In genomic region chr1:151050051-151050688, GRCh38 we compare ENCODE assay signal across 14 cellular contexts. TPM values are rescaled to one million over a fixed set of nuclear protein-coding genes. Genes with fewer than 3 reads are reported as not detected.
DNase-seq lines count a peak whose midpoint lies in the region; ATAC-seq and TF ChIP-seq lines count a peak whose summit lies in the region.
"Had no signal": no experiment of that assay in that cellular context is flagged by ENCODE, and none has a peak within 500 bp of the region (broad histone marks: within the 10 kb centered on the region; RNA-seq: fewer than 3 reads in every experiment).

No MANE protein-coding gene starts in this region.

- peaks cover 9 to 21% of the 10 kb centered on the region in 2 donors for H3K36me3 Mint-ChIP-seq in activated T-cell treated with anti-CD3 and anti-CD28 coated beads, Interleukin-2, amount 50 U/mL, for 72 hours (ENCODE audit: insufficient read depth in 2 of 2)
- H3K36me3 Mint-ChIP-seq in effector memory CD8-positive, alpha-beta T cell (ENCODE audit: insufficient read depth): peaks cover 66% of the 10 kb centered on the region

- H3K4me2 ChIP-seq in PC-9: peak overlapping the region; percentile 97; the same call in 1 of the 2 replicates
- no peak overlapping the region for H3K4me2 ChIP-seq in MM.1S (ENCODE audit: low read depth, low read length)

- H3K9me3 ChIP-seq in PC-9 (ENCODE audit: insufficient read depth, low read depth) (no peaks in the 10 kb centered on the region), psoas muscle (no peaks in the 10 kb centered on the region), MM.1S (replicated peaks; ENCODE audit: insufficient read depth, low read length) (no peaks in the 10 kb centered on the region)
- H3K9me3 ChIP-seq: left lung had no signal

- DNase-seq in activated T-cell treated with anti-CD3 and anti-CD28 coated beads, Interleukin-2, amount 50 U/mL, for 72 hours: no peak
- DNase-seq in activated T-cell treated with anti-CD3 and anti-CD28 coated beads, Interleukin-2, amount 50 U/mL, for 48 hours: no peak
- DNase-seq in PC-9 (no peak), psoas muscle (no peak), MM.1S (no peak), foreskin melanocyte (no peak)
- DNase-seq in effector memory CD8-positive, alpha-beta T cell: no peak
- DNase-seq: activated T-cell treated with anti-CD3 and anti-CD28 coated beads for 4 hours, anterior cingulate cortex, left lung, NCI-H1436, NCI-H2227 treated with DMSO at 0.1 percent for 48 hours had no signal

- no TSS peak for BruUV-seq in PC-9 (replicated peaks; lab: Mats Ljungman, UMichigan)

- WGBS in psoas muscle, 3 donors: 86 to 90% (median 89%) methylated on average over 2 of the region's 2 CpGs

- no peaks in the 10 kb centered on the region for H4K20me1 ChIP-seq in PC-9 (ENCODE audit: insufficient read depth)
- H4K20me1 ChIP-seq in MM.1S (ENCODE audit: insufficient read depth, low read length): no peaks in the 10 kb centered on the region; the same call in 1 of the 2 replicates

- H3K27me3 Mint-ChIP-seq in activated T-cell treated with anti-CD3 and anti-CD28 coated beads, Interleukin-2, amount 50 U/mL, for 72 hours (ENCODE audit: low read depth): no peaks in the 10 kb centered on the region
- H3K27me3 Mint-ChIP-seq in effector memory CD8-positive, alpha-beta T cell: no peaks in the 10 kb centered on the region

- CTCF ChIA-PET in PC-9 (lab: Charles Lee): interaction anchor here (0.7 to 1.1 kb wide), 2 partner anchors 26 to 843 kb away, joined by 3 read pairs; no protein-coding TSS in a partner anchor

- intact Hi-C loops in PC-9 (cut with micrococcal nuclease; ENCODE audit: unreplicated experiment): no loop called here
- intact Hi-C loops in psoas muscle (cut with DNase I): no loop called here

- H2AFZ ChIP-seq in PC-9 (no peak overlapping the region), MM.1S (ENCODE audit: low read length) (no peak overlapping the region)

- POLR2A ChIA-PET in PC-9 (lab: Charles Lee; ENCODE audit: unreplicated experiment): interaction anchor here (0.6 kb wide), 3 partner anchors 12 to 514 kb away, joined by 5 to 7 read pairs (median 6); no protein-coding TSS in a partner anchor

- H3K27me3 ChIP-seq in PC-9 (ENCODE audit: insufficient read depth, low read depth) (no peaks in the 10 kb centered on the region), psoas muscle (ENCODE audit: insufficient read depth in 3 of 3, low read length in 2 of 3) (no peaks in the 10 kb centered on the region), MM.1S (replicated peaks; ENCODE audit: insufficient read depth, low read length) (no peaks in the 10 kb centered on the region)
- H3K27me3 ChIP-seq: left lung had no signal

- H3K4me1 Mint-ChIP-seq in activated T-cell treated with anti-CD3 and anti-CD28 coated beads, Interleukin-2, amount 50 U/mL, for 72 hours (ENCODE audit: low read depth): peaks cover 31% of the 10 kb centered on the region
- H3K4me1 Mint-ChIP-seq in effector memory CD8-positive, alpha-beta T cell (ENCODE audit: low read depth in 2 of 2): peaks cover 36 to 54% of the 10 kb centered on the region in 2 donors

- H3K36me3 ChIP-seq in PC-9 (ENCODE audit: low read depth): peaks cover 25% of the 10 kb centered on the region
- H3K36me3 ChIP-seq in psoas muscle (ENCODE audit: insufficient read depth in 1 of 2, low read depth in 1 of 2): peaks cover 11 to 59% of the 10 kb centered on the region in 2 donors
- H3K36me3 ChIP-seq in MM.1S (replicated peaks; ENCODE audit: insufficient read depth, low read length): peaks cover 13% of the 10 kb centered on the region

- no peak overlapping the region for H3K27ac ChIP-seq in PC-9
- H3K27ac ChIP-seq in psoas muscle: peak overlapping the region; percentile 31
- H3K27ac ChIP-seq in MM.1S (ENCODE audit: low read length): no peak overlapping the region
- H3K27ac ChIP-seq: left lung, SK-N-MC had no signal

- H3K4me3 ChIP-seq in PC-9: no peak overlapping the region
- peak overlapping the region; percentile 89 for H3K4me3 ChIP-seq in psoas muscle
- no peak overlapping the region for H3K4me3 ChIP-seq in MM.1S (ENCODE audit: low read length)
- H3K4me3 ChIP-seq: left lung, SK-N-MC had no signal

- H3K4me3 Mint-ChIP-seq in activated T-cell treated with anti-CD3 and anti-CD28 coated beads, Interleukin-2, amount 50 U/mL, for 72 hours: peak overlapping the region in 1 of 2 donors; percentile 46
- peak overlapping the region; percentile 94 to 96 for H3K4me3 Mint-ChIP-seq in effector memory CD8-positive, alpha-beta T cell

- no peaks in the 10 kb centered on the region for H3K9me2 ChIP-seq in PC-9 (ENCODE audit: insufficient read depth)
- H3K9me2 ChIP-seq in MM.1S (replicated peaks; ENCODE audit: insufficient read depth, low read length): no peaks in the 10 kb centered on the region

- peak overlapping the region; percentile 14 for H3K27ac Mint-ChIP-seq in activated T-cell treated with anti-CD3 and anti-CD28 coated beads, Interleukin-2, amount 50 U/mL, for 72 hours
- peak overlapping the region; percentile 49 to 96 for H3K27ac Mint-ChIP-seq in effector memory CD8-positive, alpha-beta T cell

- H3F3A ChIP-seq in PC-9 (ENCODE audit: insufficient read depth, low read depth): peaks cover 47% of the 10 kb centered on the region
- H3F3A ChIP-seq in MM.1S (ENCODE audit: insufficient read depth, low read length): peaks cover 13% of the 10 kb centered on the region; the same call in 1 of the 2 replicates

- H3K4me1 ChIP-seq in PC-9 (replicated peaks; ENCODE audit: insufficient read depth): peaks cover 7% of the 10 kb centered on the region
- peaks cover 18% of the 10 kb centered on the region for H3K4me1 ChIP-seq in psoas muscle
- peaks cover 13% of the 10 kb centered on the region; the same call in 1 of the 2 replicates for H3K4me1 ChIP-seq in MM.1S (ENCODE audit: low read length)

- no peak overlapping the region for H3K9ac ChIP-seq in MM.1S (ENCODE audit: low read length)

- peaks cover 0 to 2% of the 10 kb centered on the region in 2 donors for H3K9me3 Mint-ChIP-seq in activated T-cell treated with anti-CD3 and anti-CD28 coated beads, Interleukin-2, amount 50 U/mL, for 72 hours
- no peaks in the 10 kb centered on the region for H3K9me3 Mint-ChIP-seq in effector memory CD8-positive, alpha-beta T cell

- TF ChIP-seq CTCF in PC-9 (conservative IDR thresholded peaks at IDR 0.05): no peak
- no peak for TF ChIP-seq CTCF in psoas muscle (IDR thresholded peaks at IDR 0.05)
- TF ChIP-seq CTCF in MM.1S (IDR thresholded peaks at IDR 0.05; ENCODE audit: low read length): no peak

- H3K79me2 ChIP-seq in PC-9 (ENCODE audit: low read depth): 0 out of 2 replicates have a peak, but pooled peaks cover 4% of the 10 kb centered on the region
- H3K79me2 ChIP-seq in MM.1S (ENCODE audit: low read length): peaks cover 10% of the 10 kb centered on the region

- no peak for ATAC-seq in activated T-cell treated with anti-CD3 and anti-CD28 coated beads, Interleukin-2, amount 50 U/mL, for 72 hours (replicated peaks in 1 of 2)
- no peak for ATAC-seq in effector memory CD8-positive, alpha-beta T cell (replicated peaks)
- no peak for ATAC-seq in psoas muscle
- no peak for ATAC-seq in HG03378 (IDR thresholded peaks at IDR 0.05; ENCODE audit: unreplicated experiment)
- ATAC-seq: left lung had no signal

RNA-seq across cellular contexts. Expression of gene C1orf56, which starts 2.6 kb away (rescaled TPM):
- total RNA-seq in activated T-cell treated with anti-CD3 and anti-CD28 coated beads, Interleukin-2, amount 50 U/mL, for 72 hours: 1 to 10 TPM; 2.1 to 3.1 TPM
- 1.8 and 2.3 TPM in 2 replicates for total RNA-seq in PC-9 (2021)
- 1 to 10 TPM; 5.1 to 8.8 (median 6.9) TPM for total RNA-seq in psoas muscle
- 10 to 100 TPM in 1 of 3 donors, 1 to 10 TPM in 2; 1.3 to 16.9 (median 6.5) TPM for polyA plus RNA-seq in psoas muscle

RNA-seq across cellular contexts. Expression of gene CDC42SE1, which starts 9.3 kb away (rescaled TPM):
- 100 to 1,000 TPM; 210 to 220 TPM for total RNA-seq in activated T-cell treated with anti-CD3 and anti-CD28 coated beads, Interleukin-2, amount 50 U/mL, for 72 hours
- total RNA-seq in PC-9 (2021) (59.4 and 62.8 TPM in 2 replicates), psoas muscle (10 to 100 TPM; 26.1 to 49.8 (median 33.2) TPM)
- 10 to 100 TPM; 20.1 to 46.4 (median 24.7) TPM for polyA plus RNA-seq in psoas muscle

RNA-seq across cellular contexts. Expression of gene MLLT11, which starts 10.0 kb away (rescaled TPM):
- total RNA-seq in activated T-cell treated with anti-CD3 and anti-CD28 coated beads, Interleukin-2, amount 50 U/mL, for 72 hours: 1 to 10 TPM; 5.3 to 5.6 TPM
- total RNA-seq in PC-9 (2021) (15.0 and 23.3 TPM in 2 replicates), psoas muscle (10 to 100 TPM in 1 of 4 donors, 1 to 10 TPM in 3; 1.3 to 35.8 (median 4.5) TPM)
- polyA plus RNA-seq in psoas muscle: 1 to 10 TPM; 1.2 to 5.0 (median 1.3) TPM

RNA-seq across cellular contexts. Expression of gene BNIPL, which starts 13.8 kb away (rescaled TPM):
- 1 to 10 TPM; 2.8 to 5.3 TPM for total RNA-seq in activated T-cell treated with anti-CD3 and anti-CD28 coated beads, Interleukin-2, amount 50 U/mL, for 72 hours
- total RNA-seq in PC-9 (2021) (3.0 and 3.6 TPM in 2 replicates), psoas muscle (under 1 TPM; 0.06 to 0.96 (median 0.43) TPM)
- under 1 TPM; 0.04 to 0.10 (median 0.05) TPM for polyA plus RNA-seq in psoas muscle

RNA-seq across cellular contexts. Expression of gene GABPB2, which starts 20.4 kb away (rescaled TPM):
- 10 to 100 TPM; 22.7 to 29.1 TPM for total RNA-seq in activated T-cell treated with anti-CD3 and anti-CD28 coated beads, Interleukin-2, amount 50 U/mL, for 72 hours
- 6.4 and 6.6 TPM in 2 replicates for total RNA-seq in PC-9 (2021)
- 10 to 100 TPM in 2 of 4 donors, 1 to 10 TPM in 2; 8.2 to 15.9 (median 9.7) TPM for total RNA-seq in psoas muscle
- 1 to 10 TPM; 2.6 to 7.0 (median 3.6) TPM for polyA plus RNA-seq in psoas muscle
